ENCODE assay signal across 19 cellular contexts in the genomic region with DNA sequence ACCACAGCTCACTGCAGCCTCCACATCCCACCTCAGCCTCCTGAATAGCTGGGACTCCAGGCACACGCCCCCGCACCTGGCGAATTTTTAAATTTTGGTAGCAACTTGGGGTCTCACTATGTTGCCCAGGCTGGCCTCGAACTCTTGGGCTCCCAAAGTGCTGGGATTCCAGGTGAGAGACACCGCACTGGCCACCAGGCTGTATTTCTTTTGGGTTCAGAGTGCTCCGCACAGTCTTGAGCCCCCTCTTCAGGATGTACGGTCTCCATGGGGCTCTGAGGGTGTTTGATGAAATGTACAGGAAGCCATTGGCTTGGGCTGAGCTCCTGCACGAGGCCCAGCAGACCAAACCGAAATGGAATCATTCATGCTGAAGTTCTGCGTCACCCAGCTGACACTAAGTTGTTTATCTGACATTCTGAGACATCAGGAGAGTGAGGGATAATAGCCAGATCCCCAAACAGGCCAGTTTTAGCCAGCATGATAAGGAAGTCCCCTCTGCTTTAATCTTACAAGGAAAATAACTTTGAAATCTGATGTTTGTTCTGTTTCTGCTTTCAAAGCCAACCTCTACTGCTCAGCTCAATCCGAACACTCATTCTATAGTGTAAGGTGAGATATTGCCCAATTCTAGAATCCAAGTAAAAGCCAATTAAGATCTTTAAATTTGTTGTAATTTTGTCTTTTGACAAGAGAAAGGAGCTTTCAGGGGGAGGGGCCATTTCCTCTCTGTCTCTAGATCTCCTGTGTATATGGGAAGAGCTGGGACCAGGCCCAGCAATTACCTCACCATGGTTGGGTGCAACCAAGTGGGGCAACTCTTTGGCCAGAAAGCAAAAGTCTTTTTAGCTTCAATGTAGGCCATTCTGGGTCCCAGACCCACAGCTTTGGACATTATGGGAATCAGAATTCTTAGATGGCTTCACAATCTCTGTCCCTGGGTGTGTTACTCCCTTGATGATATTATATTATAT. TPM values are rescaled to one million over a fixed set of nuclear protein-coding genes. Genes with fewer than 3 reads are reported as not detected.
A peak's percentile ranks its signal among the peaks of the same experiment; 100 is the strongest.
DNase-seq lines count a peak whose midpoint lies in the region; ATAC-seq and TF ChIP-seq lines count a peak whose summit lies in the region.
"Had no signal": no experiment of that assay in that cellular context is flagged by ENCODE, and none has a peak within 500 bp of the region (broad histone marks: within the 10 kb centered on the region; RNA-seq: fewer than 3 reads in every experiment).

No MANE protein-coding gene starts in this region.

- POLR2A ChIA-PET in CD8-positive, alpha-beta memory T cell (lab: Charles Lee), result no interaction called here
- POLR2A ChIA-PET in CD4-positive, alpha-beta memory T cell (lab: Charles Lee; ENCODE audit: partially characterized antibody), result no interaction called here

- H3K9me3 Mint-ChIP-seq in CD8-positive, alpha-beta memory T cell, result no peaks in the 10 kb centered on the region
- no peaks in the 10 kb centered on the region for H3K9me3 Mint-ChIP-seq in central memory CD8-positive, alpha-beta T cell
- H3K9me3 Mint-ChIP-seq in CD4-positive, alpha-beta memory T cell, result peaks cover 0 to 2% (median 0%) of the 10 kb centered on the region in 8 donors
- H3K9me3 Mint-ChIP-seq: CD8-positive, alpha-beta T cell had no signal

- H3K4me3 Mint-ChIP-seq in CD8-positive, alpha-beta memory T cell, result no peak overlapping the region
- no peak overlapping the region for H3K4me3 Mint-ChIP-seq in central memory CD8-positive, alpha-beta T cell
- no peak overlapping the region for H3K4me3 Mint-ChIP-seq in CD4-positive, alpha-beta memory T cell
- H3K4me3 Mint-ChIP-seq: CD8-positive, alpha-beta T cell; H9; IgD-negative memory B cell had no signal

- H3K36me3 Mint-ChIP-seq in CD8-positive, alpha-beta memory T cell, result no peaks in the 10 kb centered on the region
- H3K36me3 Mint-ChIP-seq in central memory CD8-positive, alpha-beta T cell (ENCODE audit: insufficient read depth), result peaks cover 4% of the 10 kb centered on the region
- H3K36me3 Mint-ChIP-seq in CD4-positive, alpha-beta memory T cell, result no peaks in the 10 kb centered on the region
- H3K36me3 Mint-ChIP-seq: CD8-positive, alpha-beta T cell; IgD-negative memory B cell had no signal

- TF ChIP-seq POLR2A in gastrocnemius medialis (IDR thresholded peaks at IDR 0.05), result no peak

- no peaks in the 10 kb centered on the region for H3K36me3 ChIP-seq in CD8-positive, alpha-beta memory T cell (ENCODE audit: insufficient read depth, low read length)
- no peaks in the 10 kb centered on the region for H3K36me3 ChIP-seq in gastrocnemius medialis
- no peaks in the 10 kb centered on the region for H3K36me3 ChIP-seq in CD4-positive, alpha-beta memory T cell (ENCODE audit: insufficient read depth, low read length)
- H3K36me3 ChIP-seq: SJCRH30 had no signal

- DNase-seq in CD8-positive, alpha-beta memory T cell, result no peak
- DNase-seq in HL-60 (ENCODE audit: low read depth in 1 of 2, low spot score in 1 of 2) (peak in 1 of 2 experiments; percentile 62), gastrocnemius medialis (no peak), NCI-H2227 treated with DMSO at 0.1 percent for 48 hours (lab: John Stamatoyannopoulos, UW) (no peak)
- DNase-seq in central memory CD8-positive, alpha-beta T cell (ENCODE audit: low spot score in 2 of 2), result no peak
- DNase-seq in CD4-positive, alpha-beta memory T cell, result no peak
- DNase-seq: CD8-positive, alpha-beta T cell; DMS79 treated with DMSO at 0.1 percent for 48 hours; H9; NCI-H1436; NCI-H2029 treated with DMSO at 0.1 percent for 48 hours; NCI-H510A; NCI-H774; SJCRH30 had no signal

- no peak overlapping the region for H3K4me3 ChIP-seq in CD8-positive, alpha-beta memory T cell (ENCODE audit: low read length)
- H3K4me3 ChIP-seq in HL-60 (replicated peaks; ENCODE audit: insufficient read depth, low read length) (no peak overlapping the region), gastrocnemius medialis (no peak overlapping the region)
- no peak overlapping the region for H3K4me3 ChIP-seq in CD4-positive, alpha-beta memory T cell (ENCODE audit: low read length in 2 of 2)
- H3K4me3 ChIP-seq: GM12878, SJCRH30 had no signal

- peak overlapping the region in 1 of 8 donors; percentile 47 for H3K27ac Mint-ChIP-seq in CD8-positive, alpha-beta memory T cell
- H3K27ac Mint-ChIP-seq in central memory CD8-positive, alpha-beta T cell (ENCODE audit: low read depth), result peak overlapping the region; percentile 45
- no peak overlapping the region for H3K27ac Mint-ChIP-seq in CD4-positive, alpha-beta memory T cell
- H3K27ac Mint-ChIP-seq: CD8-positive, alpha-beta T cell; H9; IgD-negative memory B cell had no signal

- no peaks in the 10 kb centered on the region for H3K4me1 ChIP-seq in CD8-positive, alpha-beta memory T cell (ENCODE audit: insufficient read depth, low read length)
- H3K4me1 ChIP-seq in gastrocnemius medialis, result peaks cover 56 to 64% of the 10 kb centered on the region in 2 donors
- H3K4me1 ChIP-seq in CD4-positive, alpha-beta memory T cell (ENCODE audit: insufficient read depth, low read length), result no peaks in the 10 kb centered on the region
- H3K4me1 ChIP-seq: SJCRH30 had no signal

- peaks cover 10 to 12% of the 10 kb centered on the region in 2 donors for H3K27me3 Mint-ChIP-seq in CD8-positive, alpha-beta memory T cell
- H3K27me3 Mint-ChIP-seq in central memory CD8-positive, alpha-beta T cell, result no peaks in the 10 kb centered on the region
- peaks cover 0 to 4% of the 10 kb centered on the region in 2 donors for H3K27me3 Mint-ChIP-seq in CD4-positive, alpha-beta memory T cell

- CTCF ChIA-PET in CD8-positive, alpha-beta memory T cell (lab: Charles Lee), result interaction anchor here (1.1 to 4.7 kb wide), 3 partner anchors 11 to 63 kb away, joined by 3 to 24 read pairs (median 7); a partner anchor contains a TSS
- CTCF ChIA-PET in CD4-positive, alpha-beta memory T cell (lab: Charles Lee; ENCODE audit: partially characterized antibody), result interaction anchor here (0.7 to 3.6 kb wide), 4 partner anchors 10 to 68 kb away, joined by 3 to 17 read pairs (median 6); no protein-coding TSS in a partner anchor

- TF ChIP-seq CTCF in HL-60 (IDR thresholded peaks at IDR 0.05; ENCODE audit: insufficient read depth, low read length), result no peak
- TF ChIP-seq CTCF in gastrocnemius medialis (IDR thresholded peaks at IDR 0.05 in 4 of 5, conservative IDR thresholded peaks at IDR 0.05 in 1 of 5), result no peak

- intact Hi-C loops in gastrocnemius medialis (cut with DNase I; ENCODE audit: low total_unique reads), result no loop called here
- intact Hi-C loops in CD4-positive, alpha-beta memory T cell (cut with micrococcal nuclease), result no loop called here

- in situ Hi-C loops in gastrocnemius medialis (cut with MboI; ENCODE audit: low sequenced_read_pairs in 4 of 4), result loop anchor here in 1 of 4 donors (25.0 kb wide), 1 partner anchor 471 kb away; a partner anchor contains a TSS

- H3K4me1 Mint-ChIP-seq in CD8-positive, alpha-beta memory T cell, result no peaks in the 10 kb centered on the region
- H3K4me1 Mint-ChIP-seq in central memory CD8-positive, alpha-beta T cell, result no peaks in the 10 kb centered on the region
- no peaks in the 10 kb centered on the region for H3K4me1 Mint-ChIP-seq in CD4-positive, alpha-beta memory T cell

- peaks cover 3% of the 10 kb centered on the region for H3K27me3 ChIP-seq in CD8-positive, alpha-beta memory T cell (ENCODE audit: insufficient read depth, low read length, poor library complexity, severe bottlenecking)
- H3K27me3 ChIP-seq in HL-60 (ENCODE audit: insufficient read depth, poor library complexity, severe bottlenecking) (no peaks in the 10 kb centered on the region), gastrocnemius medialis (no peaks in the 10 kb centered on the region)
- no peaks in the 10 kb centered on the region for H3K27me3 ChIP-seq in CD4-positive, alpha-beta memory T cell (ENCODE audit: insufficient read depth, low read length)

- H3K27ac ChIP-seq in CD8-positive, alpha-beta memory T cell (ENCODE audit: low read depth, low read length), result peak overlapping the region; percentile 9
- H3K27ac ChIP-seq in HL-60 (replicated peaks), result peak overlapping the region; percentile 56
- H3K27ac ChIP-seq in gastrocnemius medialis, result peak overlapping the region; percentile 6 to 95 (median 32)
- no peak overlapping the region for H3K27ac ChIP-seq in CD4-positive, alpha-beta memory T cell (ENCODE audit: low read depth, low read length)
- H3K27ac ChIP-seq: RWPE1, SJCRH30 had no signal

- no peak for ATAC-seq in central memory CD8-positive, alpha-beta T cell (replicated peaks; ENCODE audit: extremely low read depth, poor library complexity, severe bottlenecking)
- no peak for ATAC-seq in gastrocnemius medialis
- no peak for ATAC-seq in GM21786 (IDR thresholded peaks at IDR 0.05; ENCODE audit: unreplicated experiment)
- ATAC-seq: CD8-positive, alpha-beta T cell; GM12878 had no signal

- H3K9me3 ChIP-seq in CD8-positive, alpha-beta memory T cell (ENCODE audit: low read length), result no peaks in the 10 kb centered on the region
- no peaks in the 10 kb centered on the region for H3K9me3 ChIP-seq in gastrocnemius medialis
- H3K9me3 ChIP-seq in CD4-positive, alpha-beta memory T cell (ENCODE audit: control insufficient read depth in 1 of 2, low read length in 2 of 2), result no peaks in the 10 kb centered on the region

RNA-seq across cellular contexts. Expression of a gene that starts 23.7 kb away (rescaled TPM):
- total RNA-seq in CD8-positive, alpha-beta memory T cell, result not detected
- polyA plus RNA-seq in CD8-positive, alpha-beta memory T cell, result not detected
- not detected for total RNA-seq in gastrocnemius medialis
- total RNA-seq in CD4-positive, alpha-beta memory T cell, result not detected
- not detected for polyA plus RNA-seq in CD4-positive, alpha-beta memory T cell
- total RNA-seq: CD8-positive, alpha-beta T cell; GM12878; LHCN-M2; SJCRH30 had no signal
- polyA plus RNA-seq: GM12878, IgD-negative memory B cell had no signal

RNA-seq across cellular contexts. Expression of a gene that starts 29.3 kb away (rescaled TPM):
- total RNA-seq in CD8-positive, alpha-beta memory T cell, result not detected
- polyA plus RNA-seq in CD8-positive, alpha-beta memory T cell, result not detected
- total RNA-seq in gastrocnemius medialis, result not detected
- not detected for total RNA-seq in CD4-positive, alpha-beta memory T cell
- not detected for polyA plus RNA-seq in CD4-positive, alpha-beta memory T cell
- total RNA-seq: CD8-positive, alpha-beta T cell; GM12878; LHCN-M2; SJCRH30 had no signal
- polyA plus RNA-seq: GM12878, IgD-negative memory B cell had no signal

RNA-seq across cellular contexts. Expression of a gene that starts 40.9 kb away (rescaled TPM):
- total RNA-seq in CD8-positive, alpha-beta memory T cell, result under 1 TPM in 1 of 2 experiments, not detected in 1; 0.27 TPM
- not detected for polyA plus RNA-seq in CD8-positive, alpha-beta memory T cell
- 100 to 1,000 TPM in 3 of 4 donors, 10 to 100 TPM in 1; 80.4 to 138 (median 127) TPM for total RNA-seq in gastrocnemius medialis
- total RNA-seq in CD4-positive, alpha-beta memory T cell, result not detected
- not detected for polyA plus RNA-seq in CD4-positive, alpha-beta memory T cell
- total RNA-seq: LHCN-M2, SJCRH30 had no signal

Comparison
In these comparisons a context has a peak if more than half of its experiments do, and no peak if none do; other contexts are left out.
1. RNA of a gene that starts 40.9 kb away (total RNA-seq): 80.4 to 138 TPM in gastrocnemius medialis; 0.27 TPM in CD8-positive, alpha-beta memory T cell and not detected in CD4-positive, alpha-beta memory T cell; every median in the first group is over 10 times any median in the second.